In the genomic region with DNA sequence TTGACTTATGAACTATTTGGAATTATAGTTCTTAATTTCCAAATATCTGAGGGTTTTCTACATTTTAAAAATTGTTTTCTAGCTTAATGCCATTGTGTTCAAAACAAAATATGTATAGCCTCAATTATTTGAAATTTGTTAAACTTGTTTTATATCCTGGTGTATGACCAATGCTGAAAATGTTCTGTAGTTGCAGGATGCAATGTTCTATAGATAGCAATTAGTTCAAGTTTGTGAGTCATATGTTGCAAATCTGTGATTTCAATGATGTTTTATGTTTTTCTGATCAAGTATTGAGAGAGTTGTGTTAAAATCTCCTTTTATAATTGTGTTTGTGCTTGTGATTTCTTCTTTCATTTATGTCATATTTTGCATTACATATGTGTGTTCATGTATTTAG, we compare ENCODE assay signal across 23 cellular contexts.
DNase-seq lines count a peak whose midpoint lies in the region; ATAC-seq, FAIRE-seq and TF ChIP-seq lines count a peak whose summit lies in the region.
"Had no signal": no experiment of that assay in that cellular context is flagged by ENCODE, and none has a peak within 500 bp of the region (broad histone marks: within the 10 kb centered on the region; RNA-seq: fewer than 3 reads in every experiment).

No MANE protein-coding gene starts in this region.

- H3K4me3 ChIP-seq in mammary epithelial cell (replicated peaks in 1 of 3; ENCODE audit: insufficient read depth in 1 of 3, low read depth in 2 of 3, low read length in 3 of 3), result no peak overlapping the region
- H3K4me3 ChIP-seq in fibroblast of lung (replicated peaks in 1 of 4; ENCODE audit: control extremely low read depth in 1 of 4, insufficient read depth in 1 of 4, low read depth in 3 of 4, low read length in 4 of 4), result no peak overlapping the region
- no peak overlapping the region for H3K4me3 ChIP-seq in mesenchymal stem cell (ENCODE audit: insufficient read depth in 1 of 2, low read depth in 1 of 2, low read length in 2 of 2)
- H3K4me3 ChIP-seq: A549; BLaER1 treated with 17β-estradiol and CSF1 and Interleukin-3, amounts not matched to agents 10 nM and 100 nM; SJCRH30 had no signal

- intact Hi-C loops in mammary epithelial cell (cut with micrococcal nuclease), result no loop called here

- peak; percentile 33 for FAIRE-seq in H54 (lab: Jason Lieb, UNC)
- FAIRE-seq: A549, HepG2 had no signal

- H3K9me3 ChIP-seq in mammary epithelial cell (replicated peaks; ENCODE audit: insufficient read depth, low read length), result no peaks in the 10 kb centered on the region
- no peaks in the 10 kb centered on the region for H3K9me3 ChIP-seq in fibroblast of lung (ENCODE audit: control insufficient read depth, insufficient read depth, low read depth, low read length)
- no peaks in the 10 kb centered on the region for H3K9me3 ChIP-seq in mesenchymal stem cell (ENCODE audit: control insufficient read depth, low read length)
- H3K9me3 ChIP-seq: A549; BLaER1 treated with 17β-estradiol and CSF1 and Interleukin-3, amounts not matched to agents 10 nM and 100 nM; SJCRH30 had no signal

- H3K4me1 ChIP-seq in mammary epithelial cell (ENCODE audit: insufficient read depth, low read length) (peaks cover 21% of the 10 kb centered on the region), fibroblast of lung (ENCODE audit: control insufficient read depth, extremely low read depth, insufficient read depth, low read length) (no peaks in the 10 kb centered on the region), mesenchymal stem cell (ENCODE audit: control insufficient read depth, insufficient read depth, low read depth, low read length) (peaks cover 1% of the 10 kb centered on the region)
- H3K4me1 ChIP-seq: A549; BLaER1 treated with 17β-estradiol and CSF1 and Interleukin-3, amounts not matched to agents 10 nM and 100 nM; SJCRH30 had no signal

- H4K91ac ChIP-seq in mesenchymal stem cell (ENCODE audit: low read length), result no peak overlapping the region

- CTCF ChIA-PET in mammary epithelial cell (lab: Charles Lee; ENCODE audit: low non-redundant PET), result no interaction called here

- H3K27ac ChIP-seq in mammary epithelial cell (ENCODE audit: insufficient read depth, low read depth, low read length), result no peak overlapping the region
- no peak overlapping the region for H3K27ac ChIP-seq in fibroblast of lung (ENCODE audit: insufficient read depth, low read length)
- H3K27ac ChIP-seq in mesenchymal stem cell (ENCODE audit: low read length, poor library complexity, severe bottlenecking), result no peak overlapping the region
- H3K27ac ChIP-seq: A549; BLaER1 treated with 17β-estradiol and CSF1 and Interleukin-3, amounts not matched to agents 10 nM and 100 nM; SJCRH30 had no signal

- TF ChIP-seq POLR2A in H54 (IDR thresholded peaks at IDR 0.05; ENCODE audit: low read depth, low read length), result no peak

- peak overlapping the region; percentile 2 for H3K4me2 ChIP-seq in mammary epithelial cell (ENCODE audit: insufficient read depth, low read depth, low read length)
- H3K4me2 ChIP-seq in fibroblast of lung (ENCODE audit: extremely low read depth, insufficient read depth, low read length), result no peak overlapping the region
- no peak overlapping the region for H3K4me2 ChIP-seq in mesenchymal stem cell (ENCODE audit: low read length, poor library complexity, severe bottlenecking)
- H3K4me2 ChIP-seq: A549; BLaER1 treated with 17β-estradiol and CSF1 and Interleukin-3, amounts not matched to agents 10 nM and 100 nM had no signal

- no peak overlapping the region for H2BK120ac ChIP-seq in mesenchymal stem cell (ENCODE audit: low read depth, low read length)

- H4K8ac ChIP-seq in mesenchymal stem cell (ENCODE audit: low read length), result no peak overlapping the region

- no peak overlapping the region for H2AK5ac ChIP-seq in mesenchymal stem cell (ENCODE audit: low read length, severe bottlenecking)

- ATAC-seq in GM18907 (IDR thresholded peaks at IDR 0.05; ENCODE audit: unreplicated experiment), result no peak
- ATAC-seq: A549; CD8-positive, alpha-beta T cell; HepG2; PC-3 had no signal

- no peak overlapping the region for H2BK12ac ChIP-seq in mesenchymal stem cell (ENCODE audit: low read length in 2 of 2)

- BruUV-seq in mammary epithelial cell (replicated peaks; lab: Mats Ljungman, UMichigan), result no TSS peak

- dilution Hi-C loops in mammary epithelial cell (cut with HindIII; ENCODE audit: low sequenced_read_pairs), result no loop called here

- H3K18ac ChIP-seq in mesenchymal stem cell (ENCODE audit: low read depth in 1 of 2, low read length in 2 of 2), result no peak overlapping the region

- H3K27me3 ChIP-seq in mammary epithelial cell (ENCODE audit: insufficient read depth, low read length), result no peaks in the 10 kb centered on the region
- no peaks in the 10 kb centered on the region for H3K27me3 ChIP-seq in fibroblast of lung (ENCODE audit: control insufficient read depth, insufficient read depth, low read length)
- no peaks in the 10 kb centered on the region for H3K27me3 ChIP-seq in mesenchymal stem cell (ENCODE audit: control insufficient read depth in 1 of 2, insufficient read depth in 1 of 2, low read length in 2 of 2)
- H3K27me3 ChIP-seq: BLaER1 treated with 17β-estradiol and CSF1 and Interleukin-3, amounts not matched to agents 10 nM and 100 nM; SJCRH30 had no signal

- H3K36me3 ChIP-seq in mammary epithelial cell (ENCODE audit: insufficient read depth, low read length), result no peaks in the 10 kb centered on the region
- H3K36me3 ChIP-seq in fibroblast of lung (ENCODE audit: control insufficient read depth, insufficient read depth, low read length), result no peaks in the 10 kb centered on the region
- H3K36me3 ChIP-seq in mesenchymal stem cell (ENCODE audit: control insufficient read depth in 1 of 2, insufficient read depth in 2 of 2, low read depth in 1 of 2, low read length in 2 of 2), result no peaks in the 10 kb centered on the region
- H3K36me3 ChIP-seq: BLaER1 treated with 17β-estradiol and CSF1 and Interleukin-3, amounts not matched to agents 10 nM and 100 nM; SJCRH30 had no signal

- no peak overlapping the region for H2BK5ac ChIP-seq in mesenchymal stem cell (ENCODE audit: low read depth, low read length, poor library complexity, severe bottlenecking)

- H3K23ac ChIP-seq in mesenchymal stem cell (ENCODE audit: low read length in 2 of 2), result no peak overlapping the region

- no peak overlapping the region for H2BK15ac ChIP-seq in mesenchymal stem cell (ENCODE audit: low read depth, poor library complexity, severe bottlenecking)

- H2AFZ ChIP-seq in mammary epithelial cell (ENCODE audit: low read depth, low read length), result no peak overlapping the region
- no peak overlapping the region for H2AFZ ChIP-seq in fibroblast of lung (ENCODE audit: low read length)
- no peak overlapping the region for H2AFZ ChIP-seq in mesenchymal stem cell (ENCODE audit: low read depth, low read length)

- H3K79me2 ChIP-seq in mammary epithelial cell (ENCODE audit: insufficient read depth, low read length), result no peaks in the 10 kb centered on the region
- no peaks in the 10 kb centered on the region for H3K79me2 ChIP-seq in fibroblast of lung (ENCODE audit: control insufficient read depth, insufficient read depth, low read length)

- no peak overlapping the region for H3K9ac ChIP-seq in mammary epithelial cell (ENCODE audit: insufficient read depth, low read length)
- H3K9ac ChIP-seq in fibroblast of lung (ENCODE audit: insufficient read depth, low read length), result no peak overlapping the region
- H3K9ac ChIP-seq in mesenchymal stem cell (ENCODE audit: low read length), result no peak overlapping the region
- H3K9ac ChIP-seq: BLaER1 treated with 17β-estradiol and CSF1 and Interleukin-3, amounts not matched to agents 10 nM and 100 nM had no signal

- no peaks in the 10 kb centered on the region for H3K79me1 ChIP-seq in mesenchymal stem cell (replicated peaks; ENCODE audit: low read length, poor library complexity, severe bottlenecking)

- no peak overlapping the region for H3K4ac ChIP-seq in mesenchymal stem cell (ENCODE audit: low read depth in 1 of 2, low read length in 2 of 2)

- no peak for DNase-seq in H54 (ENCODE audit: insufficient read length, low spot score)
- peak; percentile 13 for DNase-seq in mammary epithelial cell
- DNase-seq in fibroblast of lung (ENCODE audit: low read depth in 2 of 2), result peak; percentile 6 to 32
- DNase-seq in mesenchymal stem cell, result peak; percentile 44
- DNase-seq in RPMI8226, result no peak
- no peak for DNase-seq in SK-N-DZ (ENCODE audit: low spot score)
- no peak for DNase-seq in OCI-M1 (lab: John Stamatoyannopoulos, UW)
- DNase-seq: Calu3; CD8-positive, alpha-beta T cell; DMS79; H9; KBM-7; MV-4-11; NCI-H187; NCI-H2107; NCI-H510A treated with DMSO at 0.1 percent for 48 hours; NCI-H774; SJCRH30 had no signal

- H4K20me1 ChIP-seq in mammary epithelial cell (ENCODE audit: insufficient read depth, low read length) (no peaks in the 10 kb centered on the region), fibroblast of lung (ENCODE audit: control insufficient read depth, extremely low read depth, insufficient read depth, low read length) (no peaks in the 10 kb centered on the region)
- H4K20me1 ChIP-seq: BLaER1 treated with 17β-estradiol and CSF1 and Interleukin-3, amounts not matched to agents 10 nM and 100 nM had no signal

- TF ChIP-seq CTCF in mammary epithelial cell (conservative IDR thresholded peaks at IDR 0.05 in 1 of 2, IDR thresholded peaks at IDR 0.05 in 1 of 2; ENCODE audit: extremely low read depth in 1 of 2, insufficient read depth in 1 of 2, low read depth in 1 of 2, low read length in 2 of 2) (no peak), fibroblast of lung (conservative IDR thresholded peaks at IDR 0.05 in 1 of 2, IDR thresholded peaks at IDR 0.05 in 1 of 2; ENCODE audit: low read depth in 1 of 2, low read length in 2 of 2) (no peak)

- no peak overlapping the region for H3K14ac ChIP-seq in mesenchymal stem cell (ENCODE audit: low read length in 2 of 2)

- in situ Hi-C loops in mammary epithelial cell (cut with MboI; ENCODE audit: low sequenced_read_pairs in 2 of 2), result no loop called here

Comparison
In these comparisons a context has a peak if more than half of its experiments do, and no peak if none do; other contexts are left out.
1. DNase-seq: peak in mammary epithelial cell (single experiment), fibroblast of lung (2 of 2) and mesenchymal stem cell (single experiment); none in H54 (single experiment), RPMI8226 (single experiment), SK-N-DZ (single experiment) and OCI-M1 (single experiment).